ENCODE assay signal across 9 cellular contexts in genomic region chr3:46974421-46975227, GRCh38. TPM values are rescaled to one million over a fixed set of nuclear protein-coding genes. Genes with fewer than 3 reads are reported as not detected.
DNase-seq lines count a peak whose midpoint lies in the region; ATAC-seq and TF ChIP-seq lines count a peak whose summit lies in the region.
"Had no signal": no experiment of that assay in that cellular context is flagged by ENCODE, and none has a peak within 500 bp of the region (broad histone marks: within the 10 kb centered on the region; RNA-seq: fewer than 3 reads in every experiment).

No MANE protein-coding gene starts in this region.

- peaks cover 15% of the 10 kb centered on the region for H3K36me3 Mint-ChIP-seq in WTC11

- H3K9me3 ChIP-seq in right atrium auricular region, result no peaks in the 10 kb centered on the region
- no peaks in the 10 kb centered on the region for H3K9me3 ChIP-seq in right lobe of liver
- H3K9me3 ChIP-seq in effector memory CD4-positive, alpha-beta T cell (ENCODE audit: control insufficient read depth, low read length), result no peaks in the 10 kb centered on the region

- H3K4me1 Mint-ChIP-seq in WTC11, result peaks cover 25% of the 10 kb centered on the region

- peak; percentile 10 for DNase-seq in left ventricle myocardium superior
- DNase-seq in right atrium auricular region (ENCODE audit: low spot score), result no peak
- DNase-seq in WTC11 (ENCODE audit: low spot score), result no peak
- no peak for DNase-seq in right lobe of liver
- DNase-seq in NCI-H82 (lab: John Stamatoyannopoulos, UW), result no peak
- DNase-seq in NCI-H748 (lab: John Stamatoyannopoulos, UW; ENCODE audit: unreplicated experiment), result no peak
- DNase-seq in effector memory CD4-positive, alpha-beta T cell, result no peak
- DNase-seq: stimulated activated CD4-positive, alpha-beta T cell treated with anti-CD3 and anti-CD28 coated beads, Interleukin-1b, Interleukin-23, amount 100 ng/mL, for 48 hours had no signal

- no peaks in the 10 kb centered on the region for H3K36me3 ChIP-seq in right atrium auricular region
- no peaks in the 10 kb centered on the region for H3K36me3 ChIP-seq in right lobe of liver
- H3K36me3 ChIP-seq in effector memory CD4-positive, alpha-beta T cell (ENCODE audit: control insufficient read depth, insufficient read depth, low read length), result no peaks in the 10 kb centered on the region

- H3K27me3 Mint-ChIP-seq in WTC11 (ENCODE audit: low read depth), result no peaks in the 10 kb centered on the region

- no peak for TF ChIP-seq CTCF in right atrium auricular region (IDR thresholded peaks at IDR 0.05)
- no peak for TF ChIP-seq CTCF in WTC11 (IDR thresholded peaks at IDR 0.05)
- TF ChIP-seq CTCF in right lobe of liver (IDR thresholded peaks at IDR 0.05), result no peak

- H3K4me3 Mint-ChIP-seq in WTC11, result peak overlapping the region; percentile 98

- H3K27ac ChIP-seq in right atrium auricular region (no peak overlapping the region), right lobe of liver (peak overlapping the region in 2 of 3 donors; percentile 18 to 91)
- no peak overlapping the region for H3K27ac ChIP-seq in effector memory CD4-positive, alpha-beta T cell (ENCODE audit: insufficient read depth, low read length, poor library complexity, severe bottlenecking)

- POLR2A ChIA-PET in WTC11 (lab: Charles Lee), result no interaction called here

- intact Hi-C loops in left ventricle myocardium superior (cut with micrococcal nuclease), result no loop called here
- intact Hi-C loops in right lobe of liver (cut with DNase I), result no loop called here

- CTCF ChIA-PET in WTC11 (lab: Charles Lee), result no interaction called here

- peak overlapping the region; percentile 76 for H3K27ac Mint-ChIP-seq in WTC11

- TF ChIP-seq POLR2A in right lobe of liver (IDR thresholded peaks at IDR 0.05), result peak; percentile 51

- H3K4me3 ChIP-seq in right atrium auricular region, result no peak overlapping the region
- peak overlapping the region; percentile 44 to 95 (median 84) for H3K4me3 ChIP-seq in right lobe of liver
- H3K4me3 ChIP-seq in effector memory CD4-positive, alpha-beta T cell (ENCODE audit: insufficient read depth, low read depth, low read length, poor library complexity, severe bottlenecking), result no peak overlapping the region

- H3K9me3 Mint-ChIP-seq in WTC11, result no peaks in the 10 kb centered on the region

- 26% methylated on average over 9 of the region's 9 CpGs for WGBS in right lobe of liver (ENCODE audit: insufficient coverage, low coverage, low lambda C conversion rate, missing lambda C conversion rate)

- H3K4me1 ChIP-seq in right atrium auricular region, result peaks cover 0 to 75% of the 10 kb centered on the region in 2 donors
- H3K4me1 ChIP-seq in right lobe of liver, result peaks cover 2 to 58% (median 23%) of the 10 kb centered on the region in 4 donors
- H3K4me1 ChIP-seq in effector memory CD4-positive, alpha-beta T cell (ENCODE audit: control insufficient read depth, insufficient read depth, low read length, poor library complexity, severe bottlenecking), result peaks cover 43% of the 10 kb centered on the region

- no peaks in the 10 kb centered on the region for H3K27me3 ChIP-seq in right atrium auricular region
- H3K27me3 ChIP-seq in right lobe of liver, result no peaks in the 10 kb centered on the region
- no peaks in the 10 kb centered on the region for H3K27me3 ChIP-seq in effector memory CD4-positive, alpha-beta T cell (replicated peaks; ENCODE audit: control insufficient read depth, insufficient read depth, low read length, poor library complexity, severe bottlenecking)

- no peak for ATAC-seq in left ventricle myocardium superior
- ATAC-seq in WTC11, result no peak
- ATAC-seq in right lobe of liver, result peak in 2 of 4 donors; percentile 3 to 7
- no peak for ATAC-seq in GM21526 (IDR thresholded peaks at IDR 0.05; ENCODE audit: low FRiP score, unreplicated experiment)

TF ChIP-seq in WTC11, 78 proteins besides CTCF, POLR2A, EP300 and RAD21:
- no peak for TF ChIP-seq NR1H2 (CRISPR knock-in tag; IDR thresholded peaks at IDR 0.05)
- no peak for TF ChIP-seq ZMAT4 (CRISPR knock-in tag; IDR thresholded peaks at IDR 0.05)
- TF ChIP-seq NFYB (CRISPR knock-in tag; conservative IDR thresholded peaks at IDR 0.05; ENCODE audit: low read depth), result no peak
- no peak for TF ChIP-seq ATF1 (CRISPR knock-in tag; IDR thresholded peaks at IDR 0.05)
- no peak for TF ChIP-seq IRF1 (CRISPR knock-in tag; IDR thresholded peaks at IDR 0.05)
- TF ChIP-seq FOXK1 (CRISPR knock-in tag; IDR thresholded peaks at IDR 0.05), result no peak
- no peak for TF ChIP-seq USF2 (CRISPR knock-in tag; IDR thresholded peaks at IDR 0.05)
- TF ChIP-seq MAX (CRISPR knock-in tag; IDR thresholded peaks at IDR 0.05), result no peak
- TF ChIP-seq FOXP1 (CRISPR knock-in tag; IDR thresholded peaks at IDR 0.05; ENCODE audit: borderline replicate concordance), result no peak
- TF ChIP-seq KAT7 (CRISPR knock-in tag; IDR thresholded peaks at IDR 0.05; ENCODE audit: borderline replicate concordance), result no peak
- TF ChIP-seq PRRX2 (CRISPR knock-in tag; IDR thresholded peaks at IDR 0.05), result no peak
- no peak for TF ChIP-seq PREB (CRISPR knock-in tag; IDR thresholded peaks at IDR 0.05; ENCODE audit: borderline replicate concordance)
- TF ChIP-seq CREB1 (CRISPR knock-in tag; IDR thresholded peaks at IDR 0.05), result no peak
- TF ChIP-seq IRF2 (CRISPR knock-in tag; IDR thresholded peaks at IDR 0.05; ENCODE audit: borderline replicate concordance, low read depth), result no peak

RNA-seq across cellular contexts. Expression of gene CCDC12, which starts 1.9 kb away (rescaled TPM):
- total RNA-seq in left ventricle myocardium superior (29.6 TPM), right atrium auricular region (10 to 100 TPM; 27.5 to 38.6 TPM), WTC11 (2021) (50.3 to 59.1 TPM (median 55.9 TPM) in 3 replicates), right lobe of liver (10 to 100 TPM; 14.6 to 24.2 (median 17.0) TPM)

RNA-seq across cellular contexts. Expression of gene NBEAL2, which starts 4.8 kb away (rescaled TPM):
- total RNA-seq in left ventricle myocardium superior (11.4 TPM), right atrium auricular region (10 to 100 TPM in 1 of 2 donors, 1 to 10 TPM in 1; 7.5 to 15.3 TPM), WTC11 (2021) (64.0 to 80.0 TPM (median 64.3 TPM) in 3 replicates), right lobe of liver (10 to 100 TPM in 5 of 6 experiments, 1 to 10 TPM in 1; 8.9 to 11.7 (median 10.8) TPM)

Comparison
In these comparisons a context has a peak if more than half of its experiments do, and no peak if none do; other contexts are left out.
1. H3K27ac ChIP-seq: peak in right lobe of liver (2 of 3); none in right atrium auricular region (0 of 2) and effector memory CD4-positive, alpha-beta T cell (single experiment).
2. H3K4me3 ChIP-seq: peak in right lobe of liver (3 of 3); none in right atrium auricular region (0 of 2) and effector memory CD4-positive, alpha-beta T cell (single experiment).